Comparison of ENCODE assay signal across 8 cellular contexts in the genomic region with DNA sequence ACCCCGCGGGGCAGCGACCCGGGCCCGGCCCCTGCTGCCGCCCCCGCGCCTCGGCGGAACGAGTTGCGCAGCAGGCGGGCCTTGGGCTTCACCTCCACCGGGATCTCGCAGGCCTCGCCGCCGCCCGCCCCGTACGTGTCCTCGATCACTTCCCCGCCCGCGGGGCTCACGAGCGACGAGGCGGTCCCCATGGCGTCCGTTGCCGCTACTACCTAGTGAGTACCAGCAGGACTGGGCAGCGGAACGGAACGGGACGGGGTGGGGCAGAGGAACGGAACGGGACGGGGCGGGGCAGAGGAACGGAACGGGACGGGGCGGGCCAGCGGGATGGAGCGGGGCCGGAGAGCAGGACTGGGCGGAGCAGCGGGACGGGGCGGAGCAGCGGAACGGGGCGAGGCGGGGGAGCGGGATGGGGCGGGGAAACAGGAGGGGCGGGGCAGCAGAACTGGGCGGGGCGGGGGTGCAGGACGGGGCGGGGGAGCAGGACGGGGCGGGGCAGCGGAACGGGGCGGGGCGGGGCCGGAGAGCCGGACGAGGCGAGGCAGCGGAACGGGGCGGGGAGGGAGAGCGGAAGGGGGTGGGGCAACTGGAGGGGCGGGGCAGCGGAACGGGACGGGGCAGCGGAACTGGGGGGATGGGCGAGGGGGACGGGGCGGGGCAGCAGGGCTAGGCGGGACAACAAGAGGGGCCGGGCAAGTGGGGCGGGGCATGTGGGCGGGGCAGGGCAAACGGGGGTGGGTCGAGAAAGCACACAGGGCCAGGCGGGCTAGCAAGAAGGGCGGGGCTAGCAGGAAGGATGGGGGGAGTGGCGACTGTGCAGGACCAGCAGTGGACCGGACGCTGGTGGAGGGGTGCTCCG. TPM values are rescaled to one million over a fixed set of nuclear protein-coding genes. Genes with fewer than 3 reads are reported as not detected.
DNase-seq lines count a peak whose midpoint lies in the region; ATAC-seq, FAIRE-seq and TF ChIP-seq lines count a peak whose summit lies in the region.

A gene with protein sequence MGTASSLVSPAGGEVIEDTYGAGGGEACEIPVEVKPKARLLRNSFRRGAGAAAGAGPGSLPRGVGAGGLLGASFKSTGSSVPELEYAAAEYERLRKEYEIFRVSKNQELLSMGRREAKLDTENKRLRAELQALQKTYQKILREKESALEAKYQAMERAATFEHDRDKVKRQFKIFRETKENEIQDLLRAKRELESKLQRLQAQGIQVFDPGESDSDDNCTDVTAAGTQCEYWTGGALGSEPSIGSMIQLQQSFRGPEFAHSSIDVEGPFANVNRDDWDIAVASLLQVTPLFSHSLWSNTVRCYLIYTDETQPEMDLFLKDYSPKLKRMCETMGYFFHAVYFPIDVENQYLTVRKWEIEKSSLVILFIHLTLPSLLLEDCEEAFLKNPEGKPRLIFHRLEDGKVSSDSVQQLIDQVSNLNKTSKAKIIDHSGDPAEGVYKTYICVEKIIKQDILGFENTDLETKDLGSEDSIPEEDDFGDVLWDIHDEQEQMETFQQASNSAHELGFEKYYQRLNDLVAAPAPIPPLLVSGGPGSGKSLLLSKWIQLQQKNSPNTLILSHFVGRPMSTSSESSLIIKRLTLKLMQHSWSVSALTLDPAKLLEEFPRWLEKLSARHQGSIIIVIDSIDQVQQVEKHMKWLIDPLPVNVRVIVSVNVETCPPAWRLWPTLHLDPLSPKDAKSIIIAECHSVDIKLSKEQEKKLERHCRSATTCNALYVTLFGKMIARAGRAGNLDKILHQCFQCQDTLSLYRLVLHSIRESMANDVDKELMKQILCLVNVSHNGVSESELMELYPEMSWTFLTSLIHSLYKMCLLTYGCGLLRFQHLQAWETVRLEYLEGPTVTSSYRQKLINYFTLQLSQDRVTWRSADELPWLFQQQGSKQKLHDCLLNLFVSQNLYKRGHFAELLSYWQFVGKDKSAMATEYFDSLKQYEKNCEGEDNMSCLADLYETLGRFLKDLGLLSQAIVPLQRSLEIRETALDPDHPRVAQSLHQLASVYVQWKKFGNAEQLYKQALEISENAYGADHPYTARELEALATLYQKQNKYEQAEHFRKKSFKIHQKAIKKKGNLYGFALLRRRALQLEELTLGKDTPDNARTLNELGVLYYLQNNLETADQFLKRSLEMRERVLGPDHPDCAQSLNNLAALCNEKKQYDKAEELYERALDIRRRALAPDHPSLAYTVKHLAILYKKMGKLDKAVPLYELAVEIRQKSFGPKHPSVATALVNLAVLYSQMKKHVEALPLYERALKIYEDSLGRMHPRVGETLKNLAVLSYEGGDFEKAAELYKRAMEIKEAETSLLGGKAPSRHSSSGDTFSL (N-terminal part only) (minus strand): TSS at position 245 of the 859 bp plus-strand sequence. CDS start 54 bp downstream, at position 191.

- 1 to 3% (median 1%) methylated on average over 67 to 93 of the region's 96 CpGs for WGBS in adipose tissue, 3 donors

- peak within 1 kb of the TSS; percentile 90 to 92 (median 91) for H3K4me3 Mint-ChIP-seq in T-cell

- H3K9me3 Mint-ChIP-seq in T-cell = no peaks in the 10 kb centered on the region

- no peaks in the 10 kb centered on the region for H3K27me3 ChIP-seq in upper lobe of right lung

- peaks cover 12% of the 10 kb centered on the region for H3K36me3 ChIP-seq in upper lobe of right lung

- peak; percentile 80 for DNase-seq in GM12891 (ENCODE audit: insufficient read length, low spot score)
- DNase-seq in NCI-H1436 (lab: John Stamatoyannopoulos, UW) = peak; percentile 96
- peak; percentile 80 to 98 (median 95) for DNase-seq in T-cell
- DNase-seq in cardiac septum (ENCODE audit: low spot score) = peak; percentile 99
- DNase-seq in posterior cingulate gyrus = peak; percentile 90 to 99 (median 96)
- DNase-seq in upper lobe of right lung = peak; percentile 99

- peak within 1 kb of the TSS; percentile 77 to 90 for H3K27ac Mint-ChIP-seq in T-cell

- CTCF ChIA-PET in T-cell (lab: Charles Lee) = interaction anchor here in 1 of 2 donors (0.5 to 1.0 kb wide), 2 partner anchors 851 to 855 kb away, joined by 3 read pairs; a partner anchor contains a TSS

- FAIRE-seq in GM12891 (lab: Jason Lieb, UNC) = peak; percentile 98

- intact Hi-C loops in cardiac septum (cut with DNase I) = loop anchor here (2.0 to 10.0 kb wide), 3 partner anchors 62 to 1082 kb away; a partner anchor contains a TSS
- intact Hi-C loops in posterior cingulate gyrus (cut with DNase I) = loop anchor here (2.0 to 10.0 kb wide), 3 partner anchors 62 to 1082 kb away; a partner anchor contains a TSS
- intact Hi-C loops in upper lobe of right lung (cut with DNase I) = no loop called here

- peak within 1 kb of the TSS; percentile 81 for H3K4me3 ChIP-seq in upper lobe of right lung

- peaks cover 28% of the 10 kb centered on the region for H3K4me1 ChIP-seq in upper lobe of right lung

- peaks cover 10% of the 10 kb centered on the region for H3K36me3 Mint-ChIP-seq in T-cell

- ATAC-seq in HG02798 (IDR thresholded peaks at IDR 0.05; ENCODE audit: poor library complexity, unreplicated experiment) (peak; percentile 84), T-cell (replicated peaks in 1 of 4) (peak; percentile 80 to 84 (median 83)), upper lobe of right lung (peak; percentile 93)

- no peak for TF ChIP-seq CTCF in upper lobe of right lung (IDR thresholded peaks at IDR 0.05)

- peaks cover 43% of the 10 kb centered on the region in 3 donors for H3K4me1 Mint-ChIP-seq in T-cell

- H3K27me3 Mint-ChIP-seq in T-cell = peaks cover 0 to 4% of the 10 kb centered on the region in 2 donors

- peak; percentile 43; the same call in 1 of the 2 replicates for TF ChIP-seq POLR2A in GM12891 (IDR thresholded peaks at IDR 0.05; ENCODE audit: low read depth, low read length)

- POLR2A ChIA-PET in T-cell (lab: Charles Lee) = interaction anchor here (0.5 to 1.1 kb wide), 3 partner anchors 9 to 862 kb away, joined by 3 to 5 read pairs (median 4); a partner anchor contains a TSS

- H3K27ac ChIP-seq in adipose tissue (ENCODE audit: low read depth, low read length) (peak within 1 kb of the TSS; percentile 70), upper lobe of right lung (peak within 1 kb of the TSS; percentile 94)

- no peaks in the 10 kb centered on the region for H3K9me3 ChIP-seq in upper lobe of right lung

TF ChIP-seq in GM12891, 5 proteins besides CTCF, POLR2A, EP300 and RAD21:
- TF ChIP-seq SPI1 (IDR thresholded peaks at IDR 0.05; ENCODE audit: low read depth, low read length) (no peak), POLR2AphosphoS5 (IDR thresholded peaks at IDR 0.05; ENCODE audit: low read depth, low read length) (no peak), PAX5 (IDR thresholded peaks at IDR 0.05; ENCODE audit: insufficient read depth, low read length, severe bottlenecking) (peak; percentile 28), TAF1 (IDR thresholded peaks at IDR 0.05; ENCODE audit: low read depth, low read length) (no peak), POU2F2 (IDR thresholded peaks at IDR 0.05; ENCODE audit: low read depth, low read length) (no peak)

RNA-seq across cellular contexts. Expression of the gene that starts here (rescaled TPM):
- 3.0 TPM for polyA plus RNA-seq in GM12891 (2012; ENCODE audit: low read depth, missing spikeins)
- total RNA-seq in T-cell = 10 to 100 TPM; 28.2 to 60.8 (median 52.1) TPM
- 10 to 100 TPM in 1 of 3 donors, 1 to 10 TPM in 2; 4.8 to 21.0 (median 8.7) TPM for polyA plus RNA-seq in adipose tissue
- 13.6 TPM for total RNA-seq in cardiac septum
- 33.7 TPM for total RNA-seq in upper lobe of right lung

Comparison
In these comparisons a context has a peak if more than half of its experiments do, and no peak if none do; other contexts are left out.
1. Peak in every context shown above with its lines: DNase-seq, ATAC-seq, H3K4me3 ChIP-seq and H3K27ac ChIP-seq.